In genomic region chr7:16420649-16421332, GRCh38 we compare ENCODE assay signal across 1 cellular context.
TF ChIP-seq lines count a peak whose summit lies in the region.

No MANE protein-coding gene starts in this region.

TF ChIP-seq in K562, 482 proteins besides CTCF, POLR2A, EP300 and RAD21 (continued from another document and continues in another):
- TF ChIP-seq, protein P1, sequence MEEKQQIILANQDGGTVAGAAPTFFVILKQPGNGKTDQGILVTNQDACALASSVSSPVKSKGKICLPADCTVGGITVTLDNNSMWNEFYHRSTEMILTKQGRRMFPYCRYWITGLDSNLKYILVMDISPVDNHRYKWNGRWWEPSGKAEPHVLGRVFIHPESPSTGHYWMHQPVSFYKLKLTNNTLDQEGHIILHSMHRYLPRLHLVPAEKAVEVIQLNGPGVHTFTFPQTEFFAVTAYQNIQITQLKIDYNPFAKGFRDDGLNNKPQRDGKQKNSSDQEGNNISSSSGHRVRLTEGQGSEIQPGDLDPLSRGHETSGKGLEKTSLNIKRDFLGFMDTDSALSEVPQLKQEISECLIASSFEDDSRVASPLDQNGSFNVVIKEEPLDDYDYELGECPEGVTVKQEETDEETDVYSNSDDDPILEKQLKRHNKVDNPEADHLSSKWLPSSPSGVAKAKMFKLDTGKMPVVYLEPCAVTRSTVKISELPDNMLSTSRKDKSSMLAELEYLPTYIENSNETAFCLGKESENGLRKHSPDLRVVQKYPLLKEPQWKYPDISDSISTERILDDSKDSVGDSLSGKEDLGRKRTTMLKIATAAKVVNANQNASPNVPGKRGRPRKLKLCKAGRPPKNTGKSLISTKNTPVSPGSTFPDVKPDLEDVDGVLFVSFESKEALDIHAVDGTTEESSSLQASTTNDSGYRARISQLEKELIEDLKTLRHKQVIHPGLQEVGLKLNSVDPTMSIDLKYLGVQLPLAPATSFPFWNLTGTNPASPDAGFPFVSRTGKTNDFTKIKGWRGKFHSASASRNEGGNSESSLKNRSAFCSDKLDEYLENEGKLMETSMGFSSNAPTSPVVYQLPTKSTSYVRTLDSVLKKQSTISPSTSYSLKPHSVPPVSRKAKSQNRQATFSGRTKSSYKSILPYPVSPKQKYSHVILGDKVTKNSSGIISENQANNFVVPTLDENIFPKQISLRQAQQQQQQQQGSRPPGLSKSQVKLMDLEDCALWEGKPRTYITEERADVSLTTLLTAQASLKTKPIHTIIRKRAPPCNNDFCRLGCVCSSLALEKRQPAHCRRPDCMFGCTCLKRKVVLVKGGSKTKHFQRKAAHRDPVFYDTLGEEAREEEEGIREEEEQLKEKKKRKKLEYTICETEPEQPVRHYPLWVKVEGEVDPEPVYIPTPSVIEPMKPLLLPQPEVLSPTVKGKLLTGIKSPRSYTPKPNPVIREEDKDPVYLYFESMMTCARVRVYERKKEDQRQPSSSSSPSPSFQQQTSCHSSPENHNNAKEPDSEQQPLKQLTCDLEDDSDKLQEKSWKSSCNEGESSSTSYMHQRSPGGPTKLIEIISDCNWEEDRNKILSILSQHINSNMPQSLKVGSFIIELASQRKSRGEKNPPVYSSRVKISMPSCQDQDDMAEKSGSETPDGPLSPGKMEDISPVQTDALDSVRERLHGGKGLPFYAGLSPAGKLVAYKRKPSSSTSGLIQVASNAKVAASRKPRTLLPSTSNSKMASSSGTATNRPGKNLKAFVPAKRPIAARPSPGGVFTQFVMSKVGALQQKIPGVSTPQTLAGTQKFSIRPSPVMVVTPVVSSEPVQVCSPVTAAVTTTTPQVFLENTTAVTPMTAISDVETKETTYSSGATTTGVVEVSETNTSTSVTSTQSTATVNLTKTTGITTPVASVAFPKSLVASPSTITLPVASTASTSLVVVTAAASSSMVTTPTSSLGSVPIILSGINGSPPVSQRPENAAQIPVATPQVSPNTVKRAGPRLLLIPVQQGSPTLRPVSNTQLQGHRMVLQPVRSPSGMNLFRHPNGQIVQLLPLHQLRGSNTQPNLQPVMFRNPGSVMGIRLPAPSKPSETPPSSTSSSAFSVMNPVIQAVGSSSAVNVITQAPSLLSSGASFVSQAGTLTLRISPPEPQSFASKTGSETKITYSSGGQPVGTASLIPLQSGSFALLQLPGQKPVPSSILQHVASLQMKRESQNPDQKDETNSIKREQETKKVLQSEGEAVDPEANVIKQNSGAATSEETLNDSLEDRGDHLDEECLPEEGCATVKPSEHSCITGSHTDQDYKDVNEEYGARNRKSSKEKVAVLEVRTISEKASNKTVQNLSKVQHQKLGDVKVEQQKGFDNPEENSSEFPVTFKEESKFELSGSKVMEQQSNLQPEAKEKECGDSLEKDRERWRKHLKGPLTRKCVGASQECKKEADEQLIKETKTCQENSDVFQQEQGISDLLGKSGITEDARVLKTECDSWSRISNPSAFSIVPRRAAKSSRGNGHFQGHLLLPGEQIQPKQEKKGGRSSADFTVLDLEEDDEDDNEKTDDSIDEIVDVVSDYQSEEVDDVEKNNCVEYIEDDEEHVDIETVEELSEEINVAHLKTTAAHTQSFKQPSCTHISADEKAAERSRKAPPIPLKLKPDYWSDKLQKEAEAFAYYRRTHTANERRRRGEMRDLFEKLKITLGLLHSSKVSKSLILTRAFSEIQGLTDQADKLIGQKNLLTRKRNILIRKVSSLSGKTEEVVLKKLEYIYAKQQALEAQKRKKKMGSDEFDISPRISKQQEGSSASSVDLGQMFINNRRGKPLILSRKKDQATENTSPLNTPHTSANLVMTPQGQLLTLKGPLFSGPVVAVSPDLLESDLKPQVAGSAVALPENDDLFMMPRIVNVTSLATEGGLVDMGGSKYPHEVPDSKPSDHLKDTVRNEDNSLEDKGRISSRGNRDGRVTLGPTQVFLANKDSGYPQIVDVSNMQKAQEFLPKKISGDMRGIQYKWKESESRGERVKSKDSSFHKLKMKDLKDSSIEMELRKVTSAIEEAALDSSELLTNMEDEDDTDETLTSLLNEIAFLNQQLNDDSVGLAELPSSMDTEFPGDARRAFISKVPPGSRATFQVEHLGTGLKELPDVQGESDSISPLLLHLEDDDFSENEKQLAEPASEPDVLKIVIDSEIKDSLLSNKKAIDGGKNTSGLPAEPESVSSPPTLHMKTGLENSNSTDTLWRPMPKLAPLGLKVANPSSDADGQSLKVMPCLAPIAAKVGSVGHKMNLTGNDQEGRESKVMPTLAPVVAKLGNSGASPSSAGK (IDR thresholded peaks at IDR 0.05) = peak; percentile 80
- TF ChIP-seq ZNF584 (CRISPR knock-in tag; IDR thresholded peaks at IDR 0.05; ENCODE audit: low read depth) (no peak), PURB (CRISPR knock-in tag; IDR thresholded peaks at IDR 0.05; ENCODE audit: low read depth) (no peak), SMARCA4 (IDR thresholded peaks at IDR 0.05) (peak; percentile 59; the same call in 1 of the 2 replicates), ZNF592 (IDR thresholded peaks at IDR 0.05) (0 out of 2 replicates have a peak, but pooled peaks have one; percentile 25), ZNF212 (CRISPR knock-in tag; IDR thresholded peaks at IDR 0.05) (no peak), POLR2AphosphoS2 (IDR thresholded peaks at IDR 0.05; ENCODE audit: low read length) (peak; percentile 68; the same call in 1 of the 2 replicates), HDAC8 (tag; IDR thresholded peaks at IDR 0.05) (peak; percentile 36), CTBP1 (IDR thresholded peaks at IDR 0.05; ENCODE audit: borderline replicate concordance) (peak; percentile 29), GATA2 (CRISPR knock-in tag; IDR thresholded peaks at IDR 0.05) (no peak), NELFE (IDR thresholded peaks at IDR 0.05; ENCODE audit: insufficient read depth, insufficient read length) (no peak), ZFP91 (CRISPR knock-in tag; IDR thresholded peaks at IDR 0.05) (no peak), TAF9B (IDR thresholded peaks at IDR 0.05; ENCODE audit: partially characterized antibody) (peak; percentile 89), POLR2B (IDR thresholded peaks at IDR 0.05; ENCODE audit: low read depth, partially characterized antibody) (peak; percentile 98), TOE1 (IDR thresholded peaks at IDR 0.05; ENCODE audit: borderline replicate concordance) (no peak; the same call in 1 of the 2 replicates), TOE1 (CRISPR knock-in tag; IDR thresholded peaks at IDR 0.05; ENCODE audit: borderline replicate concordance, low read depth) (no peak), MBD2 (IDR thresholded peaks at IDR 0.05; ENCODE audit: borderline replicate concordance, low read depth) (peak; percentile 48; the same call in 1 of the 2 replicates), JUND (IDR thresholded peaks at IDR 0.05; ENCODE audit: borderline replicate concordance, low read depth, low read length) (no peak), JUND (tag; IDR thresholded peaks at IDR 0.05; ENCODE audit: borderline replicate concordance, low read depth, low read length) (no peak; the same call in 2 of the 3 replicates), ZBED1 (IDR thresholded peaks at IDR 0.05) (no peak; the same call in 1 of the 2 replicates), MYC (IDR thresholded peaks at IDR 0.05; ENCODE audit: low read depth, low read length) (peak; percentile 39), MYC (CRISPR knock-in tag; IDR thresholded peaks at IDR 0.05; ENCODE audit: borderline replicate concordance, low read depth) (peak; percentile 47; the same call in 1 of the 2 replicates), MEIS2 (IDR thresholded peaks at IDR 0.05; ENCODE audit: partially characterized antibody) (peak; percentile 60), CBFA2T3 (IDR thresholded peaks at IDR 0.05) (peak; percentile 51; the same call in 1 of the 2 replicates), ARID4B (CRISPR knock-in tag; IDR thresholded peaks at IDR 0.05) (peak; percentile 52; the same call in 1 of the 2 replicates), HMGN3 (IDR thresholded peaks at IDR 0.05; ENCODE audit: borderline replicate concordance, extremely low read depth, insufficient read length, low read depth, low read length) (peak; percentile 57), PHF8 (IDR thresholded peaks at IDR 0.05; ENCODE audit: borderline replicate concordance, low read length) (peak; percentile 72), NR0B1 (IDR thresholded peaks at IDR 0.05; ENCODE audit: partially characterized antibody) (no peak), RBM39 (optimal IDR thresholded peaks at IDR 0.05; ENCODE audit: low read depth, low read length) (no peak)
- TF ChIP-seq, protein P2, sequence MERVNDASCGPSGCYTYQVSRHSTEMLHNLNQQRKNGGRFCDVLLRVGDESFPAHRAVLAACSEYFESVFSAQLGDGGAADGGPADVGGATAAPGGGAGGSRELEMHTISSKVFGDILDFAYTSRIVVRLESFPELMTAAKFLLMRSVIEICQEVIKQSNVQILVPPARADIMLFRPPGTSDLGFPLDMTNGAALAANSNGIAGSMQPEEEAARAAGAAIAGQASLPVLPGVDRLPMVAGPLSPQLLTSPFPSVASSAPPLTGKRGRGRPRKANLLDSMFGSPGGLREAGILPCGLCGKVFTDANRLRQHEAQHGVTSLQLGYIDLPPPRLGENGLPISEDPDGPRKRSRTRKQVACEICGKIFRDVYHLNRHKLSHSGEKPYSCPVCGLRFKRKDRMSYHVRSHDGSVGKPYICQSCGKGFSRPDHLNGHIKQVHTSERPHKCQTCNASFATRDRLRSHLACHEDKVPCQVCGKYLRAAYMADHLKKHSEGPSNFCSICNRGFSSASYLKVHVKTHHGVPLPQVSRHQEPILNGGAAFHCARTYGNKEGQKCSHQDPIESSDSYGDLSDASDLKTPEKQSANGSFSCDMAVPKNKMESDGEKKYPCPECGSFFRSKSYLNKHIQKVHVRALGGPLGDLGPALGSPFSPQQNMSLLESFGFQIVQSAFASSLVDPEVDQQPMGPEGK (CRISPR knock-in tag; IDR thresholded peaks at IDR 0.05; ENCODE audit: borderline replicate concordance) = no peak
